In the genomic region with DNA sequence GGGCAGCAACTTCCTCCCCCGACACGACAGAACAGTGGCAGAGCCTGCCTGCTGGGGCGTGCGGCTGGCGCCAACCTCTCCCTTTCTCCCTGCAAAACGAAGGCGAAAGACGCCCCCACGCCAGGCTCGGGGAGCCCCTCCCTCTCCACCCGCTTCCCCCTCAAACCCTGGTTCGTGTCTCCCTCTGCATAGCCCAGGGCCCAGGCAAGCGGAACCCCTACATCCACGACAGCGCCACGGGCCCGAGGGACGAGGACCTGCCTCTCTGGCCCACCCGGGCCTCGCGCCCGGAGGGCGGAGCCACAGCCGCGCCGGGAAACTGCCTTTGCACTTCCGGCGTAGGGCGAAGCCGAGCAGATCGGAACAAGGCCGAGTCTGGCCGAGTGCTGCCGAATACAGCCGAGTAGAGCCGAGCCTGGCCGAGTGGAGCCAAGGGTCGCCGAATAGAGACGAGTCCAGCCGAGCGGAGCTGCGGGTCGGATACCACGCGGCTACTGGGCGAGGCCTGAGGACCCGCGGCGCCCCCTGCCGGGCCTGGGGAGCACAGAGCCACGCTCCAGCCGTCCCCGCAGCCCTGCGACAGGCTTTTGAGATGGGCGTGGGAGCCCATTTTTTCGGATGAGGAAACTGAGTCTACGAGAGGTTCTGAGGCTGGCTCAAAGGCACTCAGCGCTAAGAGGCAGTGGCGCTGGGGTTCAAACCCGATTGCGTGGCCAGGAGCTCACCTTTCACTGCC, we compare ENCODE assay signal across 8 cellular contexts. TPM values are rescaled to one million over a fixed set of nuclear protein-coding genes. Genes with fewer than 3 reads are reported as not detected.
DNase-seq lines count a peak whose midpoint lies in the region; TF ChIP-seq lines count a peak whose summit lies in the region.

No MANE protein-coding gene starts in this region.

- TF ChIP-seq CTCF in H9 (conservative IDR thresholded peaks at IDR 0.05): peak; percentile 94
- peak; percentile 91 for TF ChIP-seq CTCF in foreskin fibroblast (IDR thresholded peaks at IDR 0.05; ENCODE audit: low read depth, low read length)
- peak; percentile 98 for TF ChIP-seq CTCF in neural crest cell (conservative IDR thresholded peaks at IDR 0.05)

- H4K8ac ChIP-seq in H9 (replicated peaks; ENCODE audit: insufficient read length, low read depth, low read length): no peak overlapping the region

- no peaks in the 10 kb centered on the region for H3K79me1 ChIP-seq in H9 (ENCODE audit: insufficient read depth, low read depth, low read length, poor library complexity, severe bottlenecking)

- H3K79me2 ChIP-seq in H9 (ENCODE audit: insufficient read depth, low read length): no peaks in the 10 kb centered on the region

- H2AFZ ChIP-seq in H9 (ENCODE audit: low read length): no peak overlapping the region

- H3K4me1 ChIP-seq in H9 (ENCODE audit: insufficient read depth, low read length): no peaks in the 10 kb centered on the region; the same call in 1 of the 2 replicates
- H3K4me1 ChIP-seq in stomach smooth muscle (ENCODE audit: control insufficient read depth, insufficient read depth, low read length): peaks cover 35% of the 10 kb centered on the region

- no peak overlapping the region for H3K27ac ChIP-seq in H9 (ENCODE audit: insufficient read length, low read depth, low read length)
- H3K27ac ChIP-seq in stomach smooth muscle (ENCODE audit: low read length): peak overlapping the region; percentile 89

- H3K36me3 ChIP-seq in stomach smooth muscle (ENCODE audit: control insufficient read depth in 2 of 2, insufficient read depth in 2 of 2, low read length in 2 of 2): no peaks in the 10 kb centered on the region

- peak overlapping the region; percentile 87 for H3K4me2 ChIP-seq in H9 (ENCODE audit: insufficient read depth, insufficient read length, low read length)

- no peak overlapping the region for H2BK120ac ChIP-seq in H9 (ENCODE audit: low read depth, low read length, poor library complexity, severe bottlenecking)

- in situ Hi-C loops in G401 (cut with HindIII; ENCODE audit: low sequenced_read_pairs): no loop called here

- peak overlapping the region in 1 of 3 experiments; percentile 44; a peak in 2 of 7 replicates for H3K27ac Mint-ChIP-seq in H9
- H3K27ac Mint-ChIP-seq in neural crest cell (ENCODE audit: unreplicated experiment): peak overlapping the region; percentile 76

- peaks cover 5% of the 10 kb centered on the region for H3K23me2 ChIP-seq in H9 (ENCODE audit: insufficient read length, low read depth, low read length, poor library complexity, severe bottlenecking)

- DNase-seq in G401 (ENCODE audit: low spot score) (peak; percentile 92), H9 (peak; percentile 98), M059J (ENCODE audit: low read depth) (peak; percentile 93), SHP77 (lab: John Stamatoyannopoulos, UW) (peak; percentile 95 to 96), activated gamma-delta T cell treated with Interleukin-2 at 50 U/mL for 16 hours (peak; percentile 99), foreskin fibroblast (peak; percentile 95 to 99), neural crest cell (ENCODE audit: low read depth, low spot score) (peak; percentile 100)

- H3K9me3 ChIP-seq in H9 (ENCODE audit: control insufficient read depth, low read depth, low read length) (no peaks in the 10 kb centered on the region), stomach smooth muscle (ENCODE audit: control insufficient read depth in 2 of 2, low read length in 2 of 2) (no peaks in the 10 kb centered on the region)

- no peak overlapping the region for H3K23ac ChIP-seq in H9 (ENCODE audit: insufficient read length, low read depth, low read length)

- H3K27me3 Mint-ChIP-seq in H9 (ENCODE audit: low read depth): peaks cover 7% of the 10 kb centered on the region
- H3K27me3 Mint-ChIP-seq in neural crest cell (ENCODE audit: low read depth): no peaks in the 10 kb centered on the region

- no peaks in the 10 kb centered on the region for H4K20me1 ChIP-seq in H9 (ENCODE audit: control insufficient read depth, insufficient read depth, insufficient read length)

- no peak overlapping the region for H2BK20ac ChIP-seq in H9 (ENCODE audit: low read depth, low read length, poor library complexity, severe bottlenecking)

- no peak overlapping the region for H3T11ph ChIP-seq in H9 (ENCODE audit: low read length)

- H3K4me3 ChIP-seq in foreskin fibroblast (ENCODE audit: low read depth in 1 of 2, low read length in 2 of 2) (peak overlapping the region; percentile 72 to 84), stomach smooth muscle (ENCODE audit: low read length in 2 of 2) (peak overlapping the region; percentile 87 to 94)

- peak overlapping the region; percentile 79 to 82 for H3K4me3 Mint-ChIP-seq in H9
- H3K4me3 Mint-ChIP-seq in neural crest cell: peak overlapping the region; percentile 84

- H2AK5ac ChIP-seq in H9 (ENCODE audit: insufficient read length, low read length): no peak overlapping the region

- peak overlapping the region; percentile 89 for H3K18ac ChIP-seq in H9 (ENCODE audit: insufficient read length, low read depth, low read length)

- no CpG with 5 or more reads among the region's 62 CpGs for WGBS in H9 (ENCODE audit: extremely low coverage, insufficient read length, low lambda C conversion rate)

- no peak overlapping the region for H2BK12ac ChIP-seq in H9 (ENCODE audit: insufficient read length, low read depth, low read length)

- no peaks in the 10 kb centered on the region for H3K27me3 ChIP-seq in H9 (ENCODE audit: insufficient read depth, low read length)
- no peaks in the 10 kb centered on the region for H3K27me3 ChIP-seq in stomach smooth muscle (ENCODE audit: control insufficient read depth in 1 of 2, insufficient read depth in 2 of 2, low read length in 2 of 2)

- H3K56ac ChIP-seq in H9 (ENCODE audit: insufficient read length, low read depth, low read length): no peak overlapping the region

- H3K4ac ChIP-seq in H9 (ENCODE audit: low read depth, low read length): no peak overlapping the region

- H2BK15ac ChIP-seq in H9 (ENCODE audit: low read depth, low read length): no peak overlapping the region

- no peak overlapping the region for H4K91ac ChIP-seq in H9 (ENCODE audit: insufficient read length, low read depth, low read length)

- H3K9ac ChIP-seq in H9 (ENCODE audit: extremely low read depth, insufficient read length, low read length): peak overlapping the region; percentile 77
- H3K9ac ChIP-seq in stomach smooth muscle (ENCODE audit: low read length in 2 of 2): peak overlapping the region; percentile 84 to 88

- H3K36me3 Mint-ChIP-seq in H9 (ENCODE audit: insufficient read depth in 1 of 3, low read depth in 3 of 3) (no peaks in the 10 kb centered on the region), neural crest cell (ENCODE audit: low read depth) (no peaks in the 10 kb centered on the region)

- H3K9me3 Mint-ChIP-seq in H9: no peaks in the 10 kb centered on the region
- H3K9me3 Mint-ChIP-seq in neural crest cell: no peaks in the 10 kb centered on the region

- no peak overlapping the region for H4K5ac ChIP-seq in H9 (ENCODE audit: insufficient read length, low read depth, low read length)

- H2BK5ac ChIP-seq in H9 (ENCODE audit: insufficient read length, low read length): no peak overlapping the region

- peak overlapping the region; percentile 74 for H3K14ac ChIP-seq in H9 (ENCODE audit: insufficient read depth, low read length)

- peaks cover 20 to 42% of the 10 kb centered on the region in 2 experiments for H3K4me1 Mint-ChIP-seq in H9
- peaks cover 27% of the 10 kb centered on the region for H3K4me1 Mint-ChIP-seq in neural crest cell

RNA-seq across cellular contexts. Expression of a gene that starts 11.2 kb away (rescaled TPM):
- 5.0 and 6.7 TPM in 2 replicates for total RNA-seq in G401 (2014; rRNA removed; shearing (Covaris generic))
- total RNA-seq in H9 (2021) (3.8 and 5.0 TPM in 2 replicates), neural crest cell (13.6 TPM in 2 replicates)
- total RNA-seq in M059J (2014; rRNA removed; shearing (Covaris generic)): 14.0 and 16.5 TPM in 2 replicates

RNA-seq across cellular contexts. Expression of a gene that starts 13.0 kb away (rescaled TPM):
- total RNA-seq in G401 (2014; rRNA removed; shearing (Covaris generic)): not detected in 2 replicates
- 0.68 and 0.72 TPM in 2 replicates for total RNA-seq in H9 (2021)
- total RNA-seq in M059J (2014; rRNA removed; shearing (Covaris generic)): not detected in 2 replicates
- 0.09 TPM in 2 replicates for total RNA-seq in neural crest cell

RNA-seq across cellular contexts. Expression of a gene that starts 44.8 kb away (rescaled TPM):
- not detected in 2 replicates for total RNA-seq in G401 (2014; rRNA removed; shearing (Covaris generic))
- 2.5 and 2.8 TPM in 2 replicates for total RNA-seq in H9 (2021)
- total RNA-seq in M059J (2014; rRNA removed; shearing (Covaris generic)): 3.7 and 5.0 TPM in 2 replicates
- total RNA-seq in neural crest cell: 0.21 TPM in 1 of 2 replicates, not detected in the other

RNA-seq across cellular contexts. Expression of a gene that starts 49.6 kb away (rescaled TPM):
- total RNA-seq in G401 (2014; rRNA removed; shearing (Covaris generic)): not detected in 2 replicates
- total RNA-seq in H9 (2021) (0.35 TPM in 2 replicates), neural crest cell (0.50 and 0.56 TPM in 2 replicates)
- total RNA-seq in M059J (2014; rRNA removed; shearing (Covaris generic)): 0.07 and 0.59 TPM in 2 replicates
